31 cellular contexts compared by ENCODE assay signal in genomic region chr5:169398515-169398914, GRCh38.
"Had no signal": no experiment of that assay in that cellular context is flagged by ENCODE, and none has a peak within 500 bp of the region (broad histone marks: within the 10 kb centered on the region; RNA-seq: fewer than 3 reads in every experiment).

No MANE protein-coding gene starts in this region.

- H3K4me3 ChIP-seq: adrenal gland, ascending aorta, body of pancreas, breast epithelium, cardiac muscle cell had no signal

- DNase-seq: activated effector memory CD4-positive, alpha-beta T cell treated with anti-CD3 and anti-CD28 coated beads, Interleukin-2, amount 50 U/mL, for 16 hours; activated effector memory CD4-positive, alpha-beta T cell treated with Interleukin-2 at 50 U/mL for 16 hours; activated gamma-delta T cell; activated gamma-delta T cell treated with Interleukin-2 at 50 U/mL for 16 hours; activated naive CD4-positive, alpha-beta T cell; activated naive CD4-positive, alpha-beta T cell treated with anti-CD3 and anti-CD28 coated beads for 36 hours; activated naive CD4-positive, alpha-beta T cell treated with anti-CD3 and anti-CD28 coated beads, Interleukin-2, amount 10 ng/mL, durations not matched to agents 7 days and 5 days; activated naive CD4-positive, alpha-beta T cell treated with anti-CD3 and anti-CD28 coated beads, Interleukin-2, amount 50 U/mL, for 16 hours; activated naive CD4-positive, alpha-beta T cell treated with Interleukin-2 at 50 U/mL for 16 hours; activated naive CD8-positive, alpha-beta T cell treated with anti-CD3 and anti-CD28 coated beads for 36 hours; activated naive CD8-positive, alpha-beta T cell treated with anti-CD3 and anti-CD28 coated beads, Interleukin-2, amount 10 ng/mL, durations not matched to agents 7 days and 5 days; activated naive CD8-positive, alpha-beta T cell treated with anti-CD3 and anti-CD28 coated beads, Interleukin-2, amount 50 U/mL, for 24 hours; activated T-cell treated with anti-CD3 and anti-CD28 coated beads, Interleukin-2, amount 50 U/mL, for 24 hours; activated T-cell treated with anti-CD3 and anti-CD28 coated beads, Interleukin-2, amount 50 U/mL, for 4 hours; activated T-cell treated with anti-CD3 and anti-CD28 coated beads, Interleukin-2, amount 50 U/mL, for 48 hours; activated T-cell treated with anti-CD3 and anti-CD28 coated beads, Interleukin-2, amount 50 U/mL, for 72 hours; adrenal gland; amniotic stem cell; amygdala; anterior cingulate cortex; aorta; body of pancreas; brain microvascular endothelial cell; caudate nucleus; central memory CD4-positive, alpha-beta T cell; cerebellar nuclear complex had no signal

- H3K9me3 ChIP-seq: adrenal gland, body of pancreas had no signal

- H3K4me1 ChIP-seq: adrenal gland, ascending aorta, body of pancreas, breast epithelium had no signal

- ATAC-seq: activated naive CD4-positive, alpha-beta T cell treated with anti-CD3 and anti-CD28 coated beads, Interleukin-2, amount 50 U/mL, for 72 hours; activated naive CD8-positive, alpha-beta T cell treated with anti-CD3 and anti-CD28 coated beads, Interleukin-2, amount 50 U/mL, for 24 hours; activated T-cell treated with anti-CD3 and anti-CD28 coated beads, Interleukin-2, amount 50 U/mL, for 4 hours; activated T-cell treated with anti-CD3 and anti-CD28 coated beads, Interleukin-2, amount 50 U/mL, for 72 hours; activated T-helper 17 cell treated with anti-CD3 and anti-CD28 coated beads, Interleukin-2, amount 50 U/mL, for 72 hours; body of pancreas had no signal

- H3K27ac ChIP-seq: adrenal gland, ascending aorta, body of pancreas, brain microvascular endothelial cell, breast epithelium, cardiac muscle cell had no signal

- H3K36me3 ChIP-seq: adrenal gland, ascending aorta, brain microvascular endothelial cell, breast epithelium, cardiac muscle cell had no signal

- H3K27me3 ChIP-seq: adrenal gland, ascending aorta, body of pancreas, brain microvascular endothelial cell, cardiac muscle cell had no signal
